ENCODE assay signal across 8 cellular contexts in the genomic region with DNA sequence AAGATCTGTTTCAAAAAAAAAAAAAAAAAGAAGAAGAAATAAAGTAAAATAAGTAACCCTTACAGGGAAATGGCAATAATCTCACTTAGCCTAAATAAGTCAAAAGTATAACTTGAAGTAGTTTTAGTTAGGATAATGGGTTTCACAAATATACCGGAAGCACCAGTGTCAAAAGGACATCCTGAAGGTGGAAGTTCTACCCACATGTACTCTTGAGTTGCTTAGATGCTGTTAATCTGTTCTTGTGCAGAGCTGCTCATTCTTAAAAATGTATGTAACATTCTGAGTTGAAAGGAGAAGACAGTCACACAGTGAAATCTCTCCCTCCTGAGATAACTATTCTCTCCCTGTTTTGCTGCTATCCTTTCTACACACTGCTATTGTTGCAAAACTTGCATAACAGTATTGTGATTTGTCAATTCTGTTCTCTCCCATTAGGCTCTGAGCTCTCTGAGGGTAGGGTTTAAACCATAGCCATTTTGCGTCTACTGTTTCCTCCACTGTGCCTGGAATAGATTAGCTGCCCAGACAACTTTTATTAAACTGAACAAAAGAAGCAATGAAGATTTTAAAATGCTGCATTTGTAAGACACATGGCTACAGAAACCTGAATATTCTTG. TPM values are rescaled to one million over a fixed set of nuclear protein-coding genes. Genes with fewer than 3 reads are reported as not detected.
DNase-seq lines count a peak whose midpoint lies in the region; ATAC-seq and TF ChIP-seq lines count a peak whose summit lies in the region.

No MANE protein-coding gene starts in this region.

- H3K36me3 Mint-ChIP-seq in Calu3 (ENCODE audit: insufficient read depth, unreplicated experiment) = no peaks in the 10 kb centered on the region

- peak overlapping the region; percentile 17; the same call in 1 of the 2 replicates for H3K27ac ChIP-seq in MM.1S (ENCODE audit: low read length)
- peak overlapping the region in 3 of 4 donors; percentile 11 to 62 (median 28) for H3K27ac ChIP-seq in body of pancreas
- peak overlapping the region; percentile 92 for H3K27ac ChIP-seq in trophoblast cell (ENCODE audit: low read depth, low read length)

- no peaks in the 10 kb centered on the region for H3K9me3 Mint-ChIP-seq in Calu3 (ENCODE audit: low read depth, unreplicated experiment)

- intact Hi-C loops in body of pancreas (cut with DNase I) = no loop called here
- intact Hi-C loops in Calu3 (cut with micrococcal nuclease; ENCODE audit: unreplicated experiment) = loop anchor here (5.0 kb wide), 1 partner anchor 49 kb away; no protein-coding TSS in a partner anchor

- H3K9ac ChIP-seq in MM.1S (ENCODE audit: low read length) (no peak overlapping the region), trophoblast cell (ENCODE audit: low read length) (no peak overlapping the region)

- H3K4me1 ChIP-seq in MM.1S (ENCODE audit: low read length) = peaks cover 35% of the 10 kb centered on the region
- H3K4me1 ChIP-seq in body of pancreas = peaks cover 40% of the 10 kb centered on the region
- peaks cover 7 to 10% of the 10 kb centered on the region in 2 experiments for H3K4me1 ChIP-seq in trophoblast cell (ENCODE audit: control insufficient read depth in 1 of 2, insufficient read depth in 2 of 2, low read length in 2 of 2)

- peak overlapping the region; percentile 85 for H2BK5ac ChIP-seq in trophoblast cell (ENCODE audit: low read depth, low read length, poor library complexity)

- H4K12ac ChIP-seq in trophoblast cell (ENCODE audit: low read depth, low read length) = no peak overlapping the region

- H3K23ac ChIP-seq in trophoblast cell (ENCODE audit: low read length) = no peak overlapping the region

- no peak overlapping the region for H2AK5ac ChIP-seq in trophoblast cell (ENCODE audit: low read length)

- H3K27me3 Mint-ChIP-seq in Calu3 (ENCODE audit: unreplicated experiment) = no peaks in the 10 kb centered on the region

- peak overlapping the region; percentile 55 for H4K91ac ChIP-seq in trophoblast cell (ENCODE audit: low read depth, low read length)

- DNase-seq in GM04504 (ENCODE audit: low read depth) (peak; percentile 44), MM.1S (peak; percentile 47), body of pancreas (no peak), trophoblast cell (peak in 1 of 2 donors; percentile 74), DMS153 (lab: John Stamatoyannopoulos, UW) (no peak), Ammon's horn (ENCODE audit: low spot score) (no peak), Calu3 (no peak), MG63 (no peak)

- ATAC-seq in body of pancreas = no peak

- peak overlapping the region; percentile 33; the same call in 1 of the 2 replicates for H3K4me2 ChIP-seq in MM.1S (ENCODE audit: low read depth, low read length)
- no peak overlapping the region for H3K4me2 ChIP-seq in trophoblast cell (ENCODE audit: low read length)

- 60 to 71% methylated on average over 2 of the region's 2 CpGs for WGBS in body of pancreas, 2 donors
- no CpG with 5 or more reads among the region's 2 CpGs for WGBS in trophoblast cell (ENCODE audit: extremely low coverage, insufficient coverage, insufficient read length)

- H3K9me2 ChIP-seq in MM.1S (replicated peaks; ENCODE audit: insufficient read depth, low read length) = no peaks in the 10 kb centered on the region

- H3K79me2 ChIP-seq in MM.1S (ENCODE audit: low read length) (no peaks in the 10 kb centered on the region), trophoblast cell (ENCODE audit: control insufficient read depth, insufficient read depth, low read length, poor library complexity) (no peaks in the 10 kb centered on the region)

- TF ChIP-seq POLR2A in body of pancreas (IDR thresholded peaks at IDR 0.05) = no peak

- TF ChIP-seq CTCF in MM.1S (IDR thresholded peaks at IDR 0.05; ENCODE audit: low read length) = no peak
- no peak for TF ChIP-seq CTCF in body of pancreas (IDR thresholded peaks at IDR 0.05)
- no peak for TF ChIP-seq CTCF in Calu3 (IDR thresholded peaks at IDR 0.05; ENCODE audit: unreplicated experiment)

- H3K4ac ChIP-seq in trophoblast cell (ENCODE audit: low read depth, low read length) = no peak overlapping the region

- H3K79me1 ChIP-seq in trophoblast cell (ENCODE audit: low read length) = peaks cover 13% of the 10 kb centered on the region

- CTCF ChIA-PET in Calu3 (lab: Charles Lee) = no interaction called here

- peaks cover 9% of the 10 kb centered on the region; the same call in 1 of the 2 replicates for H3F3A ChIP-seq in MM.1S (ENCODE audit: insufficient read depth, low read length)

- BruUV-seq in Calu3 (replicated peaks; lab: Mats Ljungman, UMichigan) = no TSS peak

- H4K8ac ChIP-seq in trophoblast cell (ENCODE audit: low read depth, low read length) = peak overlapping the region; percentile 35

- peak overlapping the region; percentile 37 for H2AFZ ChIP-seq in MM.1S (ENCODE audit: low read length)
- H2AFZ ChIP-seq in trophoblast cell (ENCODE audit: insufficient read depth, low read length, poor library complexity) = no peak overlapping the region

- H3K4me1 Mint-ChIP-seq in Calu3 (ENCODE audit: low read depth, unreplicated experiment) = peaks cover 8% of the 10 kb centered on the region

- no peak overlapping the region for H3K18ac ChIP-seq in trophoblast cell (ENCODE audit: low read length)

- no peaks in the 10 kb centered on the region for H3K9me3 ChIP-seq in MM.1S (replicated peaks; ENCODE audit: insufficient read depth, low read length)
- H3K9me3 ChIP-seq in body of pancreas = no peaks in the 10 kb centered on the region
- no peaks in the 10 kb centered on the region for H3K9me3 ChIP-seq in trophoblast cell (ENCODE audit: insufficient read depth, low read depth, low read length)
- no peaks in the 10 kb centered on the region for H3K9me3 ChIP-seq in MG63

- no peak overlapping the region for H3K4me3 Mint-ChIP-seq in Calu3 (ENCODE audit: low read depth, unreplicated experiment)

- no peak overlapping the region for H3K14ac ChIP-seq in trophoblast cell (ENCODE audit: low read length)

- H3K4me3 ChIP-seq in MM.1S (ENCODE audit: low read length) = no peak overlapping the region
- H3K4me3 ChIP-seq in body of pancreas = no peak overlapping the region
- no peak overlapping the region for H3K4me3 ChIP-seq in trophoblast cell (ENCODE audit: low read depth, low read length)
- H3K4me3 ChIP-seq in MG63 = no peak overlapping the region

- no peaks in the 10 kb centered on the region for H4K20me1 ChIP-seq in MM.1S (ENCODE audit: insufficient read depth, low read length)

- H3K27me3 ChIP-seq in MM.1S (replicated peaks; ENCODE audit: insufficient read depth, low read length) (no peaks in the 10 kb centered on the region), body of pancreas (no peaks in the 10 kb centered on the region), trophoblast cell (ENCODE audit: insufficient read depth, low read length) (no peaks in the 10 kb centered on the region), MG63 (no peaks in the 10 kb centered on the region)

- peak overlapping the region; percentile 31 for H2BK120ac ChIP-seq in trophoblast cell (ENCODE audit: insufficient read depth, low read length, poor library complexity)

- no peaks in the 10 kb centered on the region for H3K36me3 ChIP-seq in MM.1S (replicated peaks; ENCODE audit: insufficient read depth, low read length)
- no peaks in the 10 kb centered on the region for H3K36me3 ChIP-seq in body of pancreas (replicated peaks in 1 of 2; ENCODE audit: insufficient read depth in 1 of 2, low read depth in 2 of 2)
- H3K36me3 ChIP-seq in trophoblast cell (ENCODE audit: control insufficient read depth in 1 of 2, insufficient read depth in 2 of 2, low read length in 2 of 2) = no peaks in the 10 kb centered on the region
- H3K36me3 ChIP-seq in MG63 = no peaks in the 10 kb centered on the region

- H2BK12ac ChIP-seq in trophoblast cell (ENCODE audit: low read length) = no peak overlapping the region

- H3K27ac Mint-ChIP-seq in Calu3 (ENCODE audit: unreplicated experiment) = no peak overlapping the region

RNA-seq across cellular contexts. Expression of a gene that starts 11.1 kb away (rescaled TPM):
- total RNA-seq in body of pancreas = 10 to 100 TPM; 13.5 to 13.7 TPM
- 69.7 and 76.1 TPM in 2 replicates for polyA plus RNA-seq in trophoblast cell (2013)
- 25.2 and 26.1 TPM in 2 replicates for total RNA-seq in Calu3 (2022)
- total RNA-seq in MG63 (2014; rRNA removed; shearing (Covaris generic); ENCODE audit: low replicate concordance) = 10.1 and 19.2 TPM in 2 replicates

Comparison
In these comparisons a context has a peak if more than half of its experiments do, and no peak if none do; other contexts are left out.
1. DNase-seq: peak in GM04504 (single experiment) and MM.1S (single experiment); none in body of pancreas (0 of 4), DMS153 (single experiment), Ammon's horn (single experiment), Calu3 (single experiment) and MG63 (single experiment).
2. H3K27ac ChIP-seq: peak in every context shown above with its lines; median percentile 92 in trophoblast cell; 28 in body of pancreas; 17 in MM.1S.